In the genomic region with DNA sequence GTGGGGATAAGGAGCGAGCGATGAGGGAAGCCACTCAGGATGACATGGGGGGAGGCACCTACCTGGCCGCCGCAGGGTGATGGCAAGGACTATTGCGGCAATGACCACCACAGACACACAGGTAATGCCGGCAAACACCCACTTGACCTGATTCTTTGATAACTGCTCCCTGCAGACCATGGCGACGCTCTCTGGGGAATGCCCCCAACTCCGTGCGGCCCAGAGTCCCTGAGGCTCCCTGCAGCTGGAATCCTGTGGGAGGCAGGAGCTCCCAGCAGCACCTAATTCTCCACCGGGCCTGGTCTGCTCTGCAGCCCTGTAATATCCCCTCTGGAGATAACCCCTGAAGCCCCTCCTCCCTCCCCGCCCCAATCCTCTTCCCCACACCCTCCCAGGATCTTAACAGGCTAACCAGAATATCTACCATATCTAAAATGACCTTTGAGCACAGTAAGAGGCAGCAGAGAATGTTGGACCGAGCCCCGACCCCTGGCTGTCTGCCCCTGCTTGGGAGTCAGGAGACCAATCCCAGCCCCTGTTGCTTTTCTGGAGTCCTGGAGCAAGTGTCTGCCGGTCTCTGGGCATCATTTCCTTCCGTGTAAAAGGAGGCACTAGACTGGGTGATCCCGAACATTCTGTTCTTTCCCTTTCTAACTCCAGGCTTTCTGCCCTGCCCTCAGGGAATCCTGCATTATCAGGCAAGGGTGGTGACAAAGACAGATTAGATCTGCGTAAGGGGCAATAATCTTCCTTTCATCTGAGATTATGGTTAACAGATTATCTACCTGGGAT, we compare ENCODE assay signal across 1 cellular context.
A peak's percentile ranks its signal among the peaks of the same experiment; 100 is the strongest.
TF ChIP-seq lines count a peak whose summit lies in the region.

Gene FAM151A, minus strand, starts transcription at position 310 of the 792 bp plus-strand sequence. Its CDS starts 130 bp downstream, at position 180.

TF ChIP-seq in HepG2, 621 proteins besides CTCF, POLR2A, EP300 and RAD21:
- peak; percentile 64; the same call in 1 of the 2 replicates for TF ChIP-seq ZNF7 (CRISPR knock-in tag; IDR thresholded peaks at IDR 0.05)
- TF ChIP-seq GABPB1 (CRISPR knock-in tag; IDR thresholded peaks at IDR 0.05): no peak
- TF ChIP-seq ASH2L (IDR thresholded peaks at IDR 0.05; ENCODE audit: insufficient read length, low read depth, low read length): no peak
- TF ChIP-seq ZNF253 (CRISPR knock-in tag; IDR thresholded peaks at IDR 0.05; ENCODE audit: borderline replicate concordance): no peak
- TF ChIP-seq HNF4G (IDR thresholded peaks at IDR 0.05; ENCODE audit: borderline replicate concordance, low read depth, low read length): peak; percentile 33; the same call in 1 of the 2 replicates
- TF ChIP-seq HNF4G (CRISPR knock-in tag; IDR thresholded peaks at IDR 0.05; ENCODE audit: borderline replicate concordance, low read depth): no peak
- TF ChIP-seq, protein P1, sequence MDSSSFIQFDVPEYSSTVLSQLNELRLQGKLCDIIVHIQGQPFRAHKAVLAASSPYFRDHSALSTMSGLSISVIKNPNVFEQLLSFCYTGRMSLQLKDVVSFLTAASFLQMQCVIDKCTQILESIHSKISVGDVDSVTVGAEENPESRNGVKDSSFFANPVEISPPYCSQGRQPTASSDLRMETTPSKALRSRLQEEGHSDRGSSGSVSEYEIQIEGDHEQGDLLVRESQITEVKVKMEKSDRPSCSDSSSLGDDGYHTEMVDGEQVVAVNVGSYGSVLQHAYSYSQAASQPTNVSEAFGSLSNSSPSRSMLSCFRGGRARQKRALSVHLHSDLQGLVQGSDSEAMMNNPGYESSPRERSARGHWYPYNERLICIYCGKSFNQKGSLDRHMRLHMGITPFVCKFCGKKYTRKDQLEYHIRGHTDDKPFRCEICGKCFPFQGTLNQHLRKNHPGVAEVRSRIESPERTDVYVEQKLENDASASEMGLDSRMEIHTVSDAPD (CRISPR knock-in tag; IDR thresholded peaks at IDR 0.05): no peak
- no peak for TF ChIP-seq XBP1 (CRISPR knock-in tag; IDR thresholded peaks at IDR 0.05)
- TF ChIP-seq GZF1 (CRISPR knock-in tag; IDR thresholded peaks at IDR 0.05): no peak
- no peak for TF ChIP-seq MAFF (IDR thresholded peaks at IDR 0.05; ENCODE audit: low read depth, low read length)
- TF ChIP-seq PTBP1 (IDR thresholded peaks at IDR 0.05; ENCODE audit: low read depth, low read length, poor library complexity, severe bottlenecking): no peak
- TF ChIP-seq TSC22D2 (CRISPR knock-in tag; IDR thresholded peaks at IDR 0.05; ENCODE audit: borderline replicate concordance): no peak
- TF ChIP-seq ZNF710 (CRISPR knock-in tag; IDR thresholded peaks at IDR 0.05; ENCODE audit: borderline replicate concordance): no peak
- TF ChIP-seq ZFX (CRISPR knock-in tag; IDR thresholded peaks at IDR 0.05; ENCODE audit: low read depth): peak; percentile 20; the same call in 1 of the 2 replicates
- TF ChIP-seq, protein P2, sequence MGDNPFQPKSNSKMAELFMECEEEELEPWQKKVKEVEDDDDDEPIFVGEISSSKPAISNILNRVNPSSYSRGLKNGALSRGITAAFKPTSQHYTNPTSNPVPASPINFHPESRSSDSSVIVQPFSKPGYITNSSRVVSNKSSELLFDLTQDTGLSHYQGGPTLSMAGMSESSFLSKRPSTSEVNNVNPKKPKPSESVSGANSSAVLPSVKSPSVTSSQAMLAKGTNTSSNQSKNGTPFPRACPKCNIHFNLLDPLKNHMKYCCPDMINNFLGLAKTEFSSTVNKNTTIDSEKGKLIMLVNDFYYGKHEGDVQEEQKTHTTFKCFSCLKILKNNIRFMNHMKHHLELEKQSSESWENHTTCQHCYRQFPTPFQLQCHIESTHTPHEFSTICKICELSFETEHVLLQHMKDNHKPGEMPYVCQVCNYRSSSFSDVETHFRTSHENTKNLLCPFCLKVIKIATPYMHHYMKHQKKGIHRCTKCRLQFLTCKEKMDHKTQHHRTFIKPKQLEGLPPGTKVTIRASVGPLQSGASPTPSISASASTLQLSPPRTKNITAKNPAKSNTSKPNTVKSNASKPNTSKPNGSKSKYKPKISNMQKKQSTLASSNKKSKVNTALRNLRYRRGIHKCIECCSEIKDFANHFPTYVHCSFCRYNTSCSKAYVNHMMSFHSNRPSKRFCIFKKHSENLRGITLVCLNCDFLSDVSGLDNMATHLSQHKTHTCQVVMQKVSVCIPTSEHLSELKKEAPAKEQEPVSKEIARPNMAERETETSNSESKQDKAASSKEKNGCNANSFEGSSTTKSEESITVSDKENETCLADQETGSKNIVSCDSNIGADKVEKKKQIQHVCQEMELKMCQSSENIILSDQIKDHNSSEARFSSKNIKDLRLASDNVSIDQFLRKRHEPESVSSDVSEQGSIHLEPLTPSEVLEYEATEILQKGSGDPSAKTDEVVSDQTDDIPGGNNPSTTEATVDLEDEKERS (CRISPR knock-in tag; IDR thresholded peaks at IDR 0.05): 0 out of 2 replicates have a peak, but pooled peaks have one; percentile 2
- no peak for TF ChIP-seq AGO1 (IDR thresholded peaks at IDR 0.05; ENCODE audit: low read depth, low read length, poor library complexity, severe bottlenecking)
